28 cellular contexts compared by ENCODE assay signal in genomic region chr16:14454391-14454790, GRCh38.
A peak's percentile ranks its signal among the peaks of the same experiment; 100 is the strongest.
DNase-seq lines count a peak whose midpoint lies in the region; ATAC-seq, FAIRE-seq and TF ChIP-seq lines count a peak whose summit lies in the region.
"Had no signal": no experiment of that assay in that cellular context is flagged by ENCODE, and none has a peak within 500 bp of the region (broad histone marks: within the 10 kb centered on the region; RNA-seq: fewer than 3 reads in every experiment).

No MANE protein-coding gene starts in this region.

- intact Hi-C loops in PC-3 (cut with micrococcal nuclease), result loop anchor here (10.0 kb wide), 1 partner anchor 50 kb away; no protein-coding TSS in a partner anchor
- intact Hi-C loops in testis (cut with DNase I; ENCODE audit: low total_unique reads), result no loop called here

- peaks cover 8% of the 10 kb centered on the region for H3K36me3 Mint-ChIP-seq in activated naive CD8-positive, alpha-beta T cell
- no peaks in the 10 kb centered on the region for H3K36me3 Mint-ChIP-seq in activated naive CD8-positive, alpha-beta T cell treated with anti-CD3 and anti-CD28 coated beads for 36 hours

- peaks cover 22% of the 10 kb centered on the region for H3K4me1 ChIP-seq in PC-3 (ENCODE audit: insufficient read depth, low read length)
- H3K4me1 ChIP-seq in testis, result no peaks in the 10 kb centered on the region
- H3K4me1 ChIP-seq: esophagus muscularis mucosa, parathyroid adenoma had no signal

- WGBS in testis, 2 donors, result 98 to 100% methylated on average over 2 of the region's 2 CpGs

- no TSS peak for BruUV-seq in PC-3 (replicated peaks; lab: Mats Ljungman, UMichigan)

- H3K4me3 ChIP-seq in PC-3 (ENCODE audit: low read length) (no peak overlapping the region), testis (no peak overlapping the region)
- H3K4me3 ChIP-seq: esophagus muscularis mucosa, left ventricle myocardium inferior, tibial nerve had no signal

- H3K36me3 ChIP-seq in PC-3 (ENCODE audit: low read depth, low read length) (no peaks in the 10 kb centered on the region), testis (ENCODE audit: low read depth, missing control alignments) (no peaks in the 10 kb centered on the region)
- H3K36me3 ChIP-seq: brain microvascular endothelial cell, esophagus muscularis mucosa, left ventricle myocardium inferior, tibial nerve had no signal

- no peak for TF ChIP-seq POLR2A in testis (IDR thresholded peaks at IDR 0.05)

- H3F3A ChIP-seq in PC-3 (ENCODE audit: low read length, unreplicated experiment), result no peaks in the 10 kb centered on the region

- no peak overlapping the region for H2AFZ ChIP-seq in PC-3 (ENCODE audit: low read length)
- H2AFZ ChIP-seq: parathyroid adenoma had no signal

- no peaks in the 10 kb centered on the region for H3K4me1 Mint-ChIP-seq in activated naive CD8-positive, alpha-beta T cell (ENCODE audit: low read depth)
- no peaks in the 10 kb centered on the region for H3K4me1 Mint-ChIP-seq in activated naive CD8-positive, alpha-beta T cell treated with anti-CD3 and anti-CD28 coated beads for 36 hours
- H3K4me1 Mint-ChIP-seq: activated naive CD8-positive, alpha-beta T cell treated with anti-CD3 and anti-CD28 coated beads, Interleukin-2, amount 10 ng/mL, durations not matched to agents 7 days and 5 days; stimulated activated naive CD8-positive, alpha-beta T cell treated with anti-CD3 and anti-CD28 coated beads, Interleukin-15, amount 100 ng/mL, for 72 hours had no signal

- H3K9me2 ChIP-seq in PC-3 (replicated peaks; ENCODE audit: low read length), result no peaks in the 10 kb centered on the region

- H3K27ac ChIP-seq in PC-3 (ENCODE audit: low read length), result no peak overlapping the region
- no peak overlapping the region for H3K27ac ChIP-seq in testis
- H3K27ac ChIP-seq: 22Rv1, brain microvascular endothelial cell, esophagus muscularis mucosa, left ventricle myocardium inferior, parathyroid adenoma, tibial nerve, VCaP had no signal

- CTCF ChIA-PET in PC-3 (lab: Charles Lee), result no interaction called here

- no peak for FAIRE-seq in HTR-8/SVneo (lab: Jason Lieb, UNC)

- ATAC-seq in PC-3 (no peak), GM21529 (IDR thresholded peaks at IDR 0.05; ENCODE audit: unreplicated experiment) (no peak)
- ATAC-seq: effector memory CD8-positive, alpha-beta T cell; Panc1; right cardiac atrium; stimulated activated naive CD8-positive, alpha-beta T cell treated with anti-CD3 and anti-CD28 coated beads, Interleukin-15, amount 100 ng/mL, for 72 hours had no signal

- no peak for DNase-seq in activated naive CD8-positive, alpha-beta T cell treated with anti-CD3 and anti-CD28 coated beads for 36 hours
- DNase-seq in PC-3, result peak; percentile 27
- peak; percentile 37 for DNase-seq in fibroblast of gingiva (ENCODE audit: low read depth)
- DNase-seq in COR-L47 (lab: John Stamatoyannopoulos, UW), result no peak
- DNase-seq in HTR-8/SVneo (ENCODE audit: insufficient read length, low spot score), result no peak
- no peak for DNase-seq in testis
- DNase-seq: activated CD8-positive, alpha-beta memory T cell treated with anti-CD3 and anti-CD28 coated beads, Interleukin-2, amount 50 U/mL, for 48 hours; activated naive CD8-positive, alpha-beta T cell treated with anti-CD3 and anti-CD28 coated beads, Interleukin-2, amount 10 ng/mL, durations not matched to agents 7 days and 5 days; brain microvascular endothelial cell; effector memory CD8-positive, alpha-beta T cell; H9; left ventricle myocardium inferior; NCI-H2107; NCI-H510A treated with DMSO at 0.1 percent for 48 hours; nephron progenitor cell; right cardiac atrium; stimulated activated CD4-positive, alpha-beta T cell treated with anti-CD3 and anti-CD28 coated beads, Interleukin-12 subunit alpha, Interleukin-12 subunit beta, amount 100 ng/mL, for 4 hours; stimulated activated naive CD8-positive, alpha-beta T cell treated with anti-CD3 and anti-CD28 coated beads, Interleukin-15, amount 100 ng/mL, for 72 hours; T-helper 2 cell had no signal

- no peak overlapping the region for H3K4me3 Mint-ChIP-seq in activated naive CD8-positive, alpha-beta T cell
- H3K4me3 Mint-ChIP-seq in activated naive CD8-positive, alpha-beta T cell treated with anti-CD3 and anti-CD28 coated beads for 36 hours, result no peak overlapping the region
- H3K4me3 Mint-ChIP-seq: activated naive CD8-positive, alpha-beta T cell treated with anti-CD3 and anti-CD28 coated beads, Interleukin-2, amount 10 ng/mL, durations not matched to agents 7 days and 5 days; effector memory CD8-positive, alpha-beta T cell; H9; nephron progenitor cell; stimulated activated naive CD8-positive, alpha-beta T cell treated with anti-CD3 and anti-CD28 coated beads, Interleukin-15, amount 100 ng/mL, for 72 hours had no signal

- no peaks in the 10 kb centered on the region for H3K9me3 ChIP-seq in PC-3 (ENCODE audit: low read length)
- no peaks in the 10 kb centered on the region for H3K9me3 ChIP-seq in testis
- H3K9me3 ChIP-seq: esophagus muscularis mucosa, left ventricle myocardium inferior, tibial nerve had no signal

- no peaks in the 10 kb centered on the region for H3K27me3 Mint-ChIP-seq in activated naive CD8-positive, alpha-beta T cell
- no peaks in the 10 kb centered on the region for H3K27me3 Mint-ChIP-seq in activated naive CD8-positive, alpha-beta T cell treated with anti-CD3 and anti-CD28 coated beads for 36 hours
- H3K27me3 Mint-ChIP-seq: activated naive CD8-positive, alpha-beta T cell treated with anti-CD3 and anti-CD28 coated beads, Interleukin-2, amount 10 ng/mL, durations not matched to agents 7 days and 5 days; effector memory CD8-positive, alpha-beta T cell; stimulated activated naive CD8-positive, alpha-beta T cell treated with anti-CD3 and anti-CD28 coated beads, Interleukin-15, amount 100 ng/mL, for 72 hours had no signal

- POLR2A ChIA-PET in PC-3 (lab: Charles Lee; ENCODE audit: unreplicated experiment), result no interaction called here

- TF ChIP-seq CTCF in PC-3 (conservative IDR thresholded peaks at IDR 0.05; ENCODE audit: low read depth, low read length) (no peak), testis (IDR thresholded peaks at IDR 0.05) (no peak)

- H3K9ac ChIP-seq in PC-3 (ENCODE audit: low read length), result no peak overlapping the region
- H3K9ac ChIP-seq: parathyroid adenoma had no signal

- no peaks in the 10 kb centered on the region for H3K9me3 Mint-ChIP-seq in activated naive CD8-positive, alpha-beta T cell (ENCODE audit: low read depth)
- no peaks in the 10 kb centered on the region for H3K9me3 Mint-ChIP-seq in activated naive CD8-positive, alpha-beta T cell treated with anti-CD3 and anti-CD28 coated beads for 36 hours
- H3K9me3 Mint-ChIP-seq: activated naive CD8-positive, alpha-beta T cell treated with anti-CD3 and anti-CD28 coated beads, Interleukin-2, amount 10 ng/mL, durations not matched to agents 7 days and 5 days; activated T-helper 2 cell treated with anti-CD3 and anti-CD28 coated beads, Interferon-gamma antibody, Interleukin-2, Interleukin-4, amounts not matched to agents 10 μg/mL and 5 μg/mL and 100 μg/mL, durations not matched to agents 14 hours and 24 hours and 36 hours; effector memory CD8-positive, alpha-beta T cell; H9; nephron progenitor cell; stimulated activated naive CD8-positive, alpha-beta T cell treated with anti-CD3 and anti-CD28 coated beads, Interleukin-15, amount 100 ng/mL, for 72 hours had no signal

- peak overlapping the region; percentile 46 for H3K27ac Mint-ChIP-seq in activated naive CD8-positive, alpha-beta T cell
- H3K27ac Mint-ChIP-seq in activated naive CD8-positive, alpha-beta T cell treated with anti-CD3 and anti-CD28 coated beads for 36 hours, result no peak overlapping the region
- H3K27ac Mint-ChIP-seq: activated naive CD8-positive, alpha-beta T cell treated with anti-CD3 and anti-CD28 coated beads, Interleukin-2, amount 10 ng/mL, durations not matched to agents 7 days and 5 days; activated T-helper 2 cell treated with anti-CD3 and anti-CD28 coated beads, Interferon-gamma antibody, Interleukin-2, Interleukin-4, amounts not matched to agents 10 μg/mL and 5 μg/mL and 100 μg/mL, durations not matched to agents 14 hours and 24 hours and 36 hours; effector memory CD8-positive, alpha-beta T cell; H9; nephron progenitor cell; stimulated activated naive CD8-positive, alpha-beta T cell treated with anti-CD3 and anti-CD28 coated beads, Interleukin-15, amount 100 ng/mL, for 72 hours had no signal

- no peaks in the 10 kb centered on the region for H3K79me2 ChIP-seq in PC-3 (ENCODE audit: low read length)
- H3K79me2 ChIP-seq: parathyroid adenoma had no signal

- no peaks in the 10 kb centered on the region for H4K20me1 ChIP-seq in PC-3 (ENCODE audit: low read length)

- no peaks in the 10 kb centered on the region for H3K27me3 ChIP-seq in PC-3 (ENCODE audit: low read length)
- H3K27me3 ChIP-seq in testis, result no peaks in the 10 kb centered on the region
- H3K27me3 ChIP-seq: brain microvascular endothelial cell, esophagus muscularis mucosa, tibial nerve had no signal

- H3K4me2 ChIP-seq in PC-3 (ENCODE audit: low read length), result no peak overlapping the region

Comparison
In these comparisons a context has a peak if more than half of its experiments do, and no peak if none do; other contexts are left out.
1. DNase-seq: peak in PC-3 (single experiment) and fibroblast of gingiva (single experiment); none in activated naive CD8-positive, alpha-beta T cell treated with anti-CD3 and anti-CD28 coated beads for 36 hours (single experiment), COR-L47 (single experiment), HTR-8/SVneo (single experiment) and testis (single experiment).